Comparison of ENCODE assay signal across 11 cellular contexts in genomic region chr4:87077834-87078585, GRCh38.
DNase-seq lines count a peak whose midpoint lies in the region; ATAC-seq and TF ChIP-seq lines count a peak whose summit lies in the region.
"Had no signal": no experiment of that assay in that cellular context is flagged by ENCODE, and none has a peak within 500 bp of the region (broad histone marks: within the 10 kb centered on the region; RNA-seq: fewer than 3 reads in every experiment).

No MANE protein-coding gene starts in this region.

- H3K27ac ChIP-seq in ascending aorta (peak overlapping the region; percentile 41 to 79), heart right ventricle (peak overlapping the region in 9 of 10 donors; percentile 26 to 88 (median 78)), sigmoid colon (peak overlapping the region; percentile 77 to 87 (median 85))

- peaks cover 8% of the 10 kb centered on the region for H3K4me1 Mint-ChIP-seq in Caco-2 (ENCODE audit: low read depth, unreplicated experiment)

- H3K4me1 ChIP-seq in Caco-2 (no peaks in the 10 kb centered on the region), ascending aorta (peaks cover 10 to 45% of the 10 kb centered on the region in 2 donors), heart right ventricle (peaks cover 9 to 100% (median 92%) of the 10 kb centered on the region in 9 donors), sigmoid colon (peaks cover 0 to 100% (median 92%) of the 10 kb centered on the region in 4 donors)

- no peaks in the 10 kb centered on the region for H3K27me3 Mint-ChIP-seq in Caco-2 (ENCODE audit: insufficient read depth, unreplicated experiment)
- H3K27me3 Mint-ChIP-seq: naive B cell had no signal

- POLR2A ChIA-PET in Caco-2 (lab: Charles Lee), result no interaction called here

- no peak for TF ChIP-seq CTCF in Caco-2 (IDR thresholded peaks at IDR 0.05; ENCODE audit: insufficient read depth in 1 of 2, low read depth in 1 of 2, low read length in 1 of 2, severe bottlenecking in 1 of 2, unreplicated experiment in 1 of 2)
- no peak for TF ChIP-seq CTCF in ascending aorta (IDR thresholded peaks at IDR 0.05)
- no peak for TF ChIP-seq CTCF in heart right ventricle (IDR thresholded peaks at IDR 0.05)
- TF ChIP-seq CTCF in sigmoid colon (IDR thresholded peaks at IDR 0.05), result no peak

- ATAC-seq in heart right ventricle (peak in 4 of 8 donors; percentile 20 to 31 (median 25)), HG02885 (IDR thresholded peaks at IDR 0.05; ENCODE audit: poor library complexity, unreplicated experiment) (no peak), GM21515 (IDR thresholded peaks at IDR 0.05; ENCODE audit: unreplicated experiment) (no peak), left colon (no peak)

- H3K27me3 ChIP-seq in Caco-2 (replicated peaks; ENCODE audit: control insufficient read depth, insufficient read depth, low read length) (no peaks in the 10 kb centered on the region), ascending aorta (no peaks in the 10 kb centered on the region), heart right ventricle (no peaks in the 10 kb centered on the region), sigmoid colon (no peaks in the 10 kb centered on the region)

- DNase-seq in Caco-2, result no peak
- no peak for DNase-seq in ascending aorta (ENCODE audit: low spot score in 2 of 2)
- no peak for DNase-seq in heart right ventricle
- no peak for DNase-seq in sigmoid colon
- DNase-seq in activated CD4-positive, alpha-beta T cell treated with anti-CD3 and anti-CD28 coated beads for 48 hours, result no peak
- no peak for DNase-seq in left colon
- DNase-seq: activated CD4-positive, CD25-positive, alpha-beta regulatory T cell treated with anti-CD3 and anti-CD28 coated beads, Interleukin-2, amount 50 U/mL, for 72 hours; naive B cell; stimulated activated naive CD4-positive, alpha-beta T cell treated with Interleukin-2 at 50 U/mL for 16 hours had no signal

- peaks cover 6% of the 10 kb centered on the region for H3K36me3 Mint-ChIP-seq in Caco-2 (ENCODE audit: insufficient read depth, unreplicated experiment)
- H3K36me3 Mint-ChIP-seq: naive B cell had no signal

- intact Hi-C loops in Caco-2 (cut with micrococcal nuclease; ENCODE audit: unreplicated experiment) (no loop called here), ascending aorta (cut with DNase I) (loop anchor here (2.0 to 5.0 kb wide), 3 partner anchors 23 to 71 kb away; no protein-coding TSS in a partner anchor), heart right ventricle (cut with DNase I) (loop anchor here in 4 of 10 donors (2.0 to 5.0 kb wide), 2 partner anchors 71 kb away; no protein-coding TSS in a partner anchor), sigmoid colon (cut with DNase I) (no loop called here), left colon (cut with DNase I, micrococcal nuclease) (no loop called here)

- H3K27ac Mint-ChIP-seq in Caco-2 (ENCODE audit: unreplicated experiment), result peak overlapping the region; percentile 2

- no peak for TF ChIP-seq POLR2A in sigmoid colon (IDR thresholded peaks at IDR 0.05)

- H3K9me3 ChIP-seq in Caco-2 (no peaks in the 10 kb centered on the region), ascending aorta (no peaks in the 10 kb centered on the region), heart right ventricle (no peaks in the 10 kb centered on the region), sigmoid colon (no peaks in the 10 kb centered on the region)

- BruUV-seq in Caco-2 (replicated peaks; lab: Mats Ljungman, UMichigan), result no TSS peak

- no peak overlapping the region for H3K4me3 Mint-ChIP-seq in Caco-2 (ENCODE audit: unreplicated experiment)
- H3K4me3 Mint-ChIP-seq: naive B cell had no signal

- H3K9me3 Mint-ChIP-seq in Caco-2 (ENCODE audit: unreplicated experiment), result no peaks in the 10 kb centered on the region
- H3K9me3 Mint-ChIP-seq: naive B cell had no signal

- WGBS in heart right ventricle, 2 donors, result 38 to 44% methylated on average over 4 of the region's 4 CpGs
- 65 to 77% methylated on average over 4 of the region's 4 CpGs for WGBS in sigmoid colon, 2 donors

- H3K4me3 ChIP-seq in Caco-2 (ENCODE audit: low read depth, low read length), result no peak overlapping the region
- no peak overlapping the region for H3K4me3 ChIP-seq in ascending aorta
- peak overlapping the region in 1 of 10 donors; percentile 4 for H3K4me3 ChIP-seq in heart right ventricle
- H3K4me3 ChIP-seq in sigmoid colon, result no peak overlapping the region

- H3K36me3 ChIP-seq in Caco-2 (ENCODE audit: control insufficient read depth, insufficient read depth, low read length) (no peaks in the 10 kb centered on the region), ascending aorta (no peaks in the 10 kb centered on the region), heart right ventricle (no peaks in the 10 kb centered on the region), sigmoid colon (no peaks in the 10 kb centered on the region)

- TF ChIP-seq EP300 in sigmoid colon (IDR thresholded peaks at IDR 0.05), result no peak

- CTCF ChIA-PET in Caco-2 (lab: Charles Lee), result interaction anchor here (0.6 kb wide), 1 partner anchor 143 kb away, joined by 3 read pairs; no protein-coding TSS in a partner anchor
